7 cellular contexts compared by ENCODE assay signal in genomic region chr6:26157838-26158580, GRCh38.
DNase-seq lines count a peak whose midpoint lies in the region; ATAC-seq, FAIRE-seq and TF ChIP-seq lines count a peak whose summit lies in the region.

No MANE protein-coding gene starts in this region.

- no CpG with 5 or more reads among the region's 37 CpGs for WGBS in iPS DF 6.9 (ENCODE audit: insufficient coverage, insufficient read length)
- 0% methylated on average over 37 of the region's 37 CpGs for WGBS in sigmoid colon, 2 donors

- TF ChIP-seq CTCF in brain microvascular endothelial cell (IDR thresholded peaks at IDR 0.05; ENCODE audit: low read depth, low read length, missing control alignments) (no peak), sigmoid colon (IDR thresholded peaks at IDR 0.05) (no peak)

- H3K27ac ChIP-seq in brain microvascular endothelial cell (peak overlapping the region; percentile 78), iPS DF 6.9 (ENCODE audit: low read length) (no peak overlapping the region), sigmoid colon (peak overlapping the region; percentile 94 to 100 (median 98))

- TF ChIP-seq EP300 in sigmoid colon (IDR thresholded peaks at IDR 0.05) = peak in 1 of 4 donors; percentile 11

- peak overlapping the region; percentile 86 for H3K4me3 ChIP-seq in brain microvascular endothelial cell (ENCODE audit: low read depth, low read length)
- H3K4me3 ChIP-seq in iPS DF 6.9 (ENCODE audit: low read length) = peak overlapping the region; percentile 80
- H3K4me3 ChIP-seq in sigmoid colon = peak overlapping the region; percentile 64 to 86 (median 69)

- no peaks in the 10 kb centered on the region for H3K9me3 ChIP-seq in iPS DF 6.9 (ENCODE audit: control insufficient read depth, insufficient read depth, low read length)
- no peaks in the 10 kb centered on the region for H3K9me3 ChIP-seq in sigmoid colon

- no peaks in the 10 kb centered on the region for H3K4me1 ChIP-seq in iPS DF 6.9 (ENCODE audit: control insufficient read depth, insufficient read depth, low read length)
- peaks cover 0 to 22% (median 9%) of the 10 kb centered on the region in 4 donors for H3K4me1 ChIP-seq in sigmoid colon

- H3K36me3 ChIP-seq in brain microvascular endothelial cell (replicated peaks) = no peaks in the 10 kb centered on the region
- H3K36me3 ChIP-seq in iPS DF 6.9 (ENCODE audit: control insufficient read depth, insufficient read depth, low read length) = no peaks in the 10 kb centered on the region
- no peaks in the 10 kb centered on the region for H3K36me3 ChIP-seq in sigmoid colon

- H3K27me3 ChIP-seq in brain microvascular endothelial cell (replicated peaks) = no peaks in the 10 kb centered on the region
- H3K27me3 ChIP-seq in iPS DF 6.9 (ENCODE audit: control insufficient read depth, insufficient read depth, low read length) = no peaks in the 10 kb centered on the region
- no peaks in the 10 kb centered on the region for H3K27me3 ChIP-seq in sigmoid colon

- peak; percentile 96 for FAIRE-seq in TTC549 (lab: Jason Lieb, UNC)

- intact Hi-C loops in sigmoid colon (cut with DNase I) = loop anchor here (1.0 to 10.0 kb wide), 8 partner anchors 39 to 1317 kb away; partner anchors contain the start of gene ZNF184

- in situ Hi-C loops in brain microvascular endothelial cell (cut with HindIII; ENCODE audit: low pct_ligation_motif_present, low sequenced_read_pairs) = no loop called here

- TF ChIP-seq POLR2A in sigmoid colon (IDR thresholded peaks at IDR 0.05) = peak; percentile 98 to 100

- peak; percentile 66 for ATAC-seq in GM18517 (IDR thresholded peaks at IDR 0.05; ENCODE audit: unreplicated experiment)
- ATAC-seq in HG03045 (IDR thresholded peaks at IDR 0.05; ENCODE audit: unreplicated experiment) = peak; percentile 71

- DNase-seq in NCI-H2107 (lab: John Stamatoyannopoulos, UW) = peak; percentile 87
- peak; percentile 90 for DNase-seq in brain microvascular endothelial cell
- no peak for DNase-seq in iPS DF 6.9 (ENCODE audit: low read depth, low spot score)
- DNase-seq in sigmoid colon = peak; percentile 95
